ENCODE assay signal across 20 cellular contexts in genomic region chr20:3825526-3825925, GRCh38. TPM values are rescaled to one million over a fixed set of nuclear protein-coding genes. Genes with fewer than 3 reads are reported as not detected.
DNase-seq lines count a peak whose midpoint lies in the region; ATAC-seq and TF ChIP-seq lines count a peak whose summit lies in the region.
"Had no signal": no experiment of that assay in that cellular context is flagged by ENCODE, and none has a peak within 500 bp of the region (broad histone marks: within the 10 kb centered on the region; RNA-seq: fewer than 3 reads in every experiment).

No MANE protein-coding gene starts in this region.

- DNase-seq in BE2C (no peak), GM06990 (ENCODE audit: extremely low read depth, insufficient read length) (no peak), NCI-H69 (lab: John Stamatoyannopoulos, UW) (peak; percentile 10), endodermal cell (peak; percentile 81), epidermal melanocyte (ENCODE audit: insufficient read length, low spot score) (no peak)
- DNase-seq in stimulated activated CD8-positive, alpha-beta memory T cell treated with anti-CD3 and anti-CD28 coated beads, Interleukin-4, amount 100 ng/mL, for 48 hours: no peak
- no peak for DNase-seq in effector CD8-positive, alpha-beta T cell (lab: John Stamatoyannopoulos, UW)
- DNase-seq: Caco-2; CD4-positive, CD25-positive, alpha-beta regulatory T cell; DMS153; EL; KG1; NCI-H1436; NCI-H2029; NCI-H510A; Peyer's patch; Right ventricle myocardium superior had no signal

- no peaks in the 10 kb centered on the region for H3K9me3 Mint-ChIP-seq in endodermal cell
- no peaks in the 10 kb centered on the region for H3K9me3 Mint-ChIP-seq in stimulated activated memory B cell treated with anti-CD40 and anti-IgM and Interleukin-4, amounts not matched to agents 10 μg/mL and 1 μg/mL and 100 μg/mL, for 72 hours
- H3K9me3 Mint-ChIP-seq: CD4-positive, CD25-positive, alpha-beta regulatory T cell had no signal

- 76 to 77% methylated on average over 6 to 7 of the region's 7 CpGs for WGBS in endodermal cell (ENCODE audit: insufficient coverage in 1 of 2, insufficient read length in 1 of 2), 2 experiments

- H3K4me3 Mint-ChIP-seq in endodermal cell: no peak overlapping the region
- no peak overlapping the region for H3K4me3 Mint-ChIP-seq in stimulated activated memory B cell treated with anti-CD40 and anti-IgM and Interleukin-4, amounts not matched to agents 10 μg/mL and 1 μg/mL and 100 μg/mL, for 72 hours

- H3K27ac ChIP-seq in endodermal cell (ENCODE audit: low read depth, low read length): no peak overlapping the region
- H3K27ac ChIP-seq: Peyer's patch, SK-N-MC had no signal

- no peak overlapping the region for H3K9ac ChIP-seq in endodermal cell (ENCODE audit: extremely low read depth, low read length, poor library complexity, severe bottlenecking)

- peaks cover 7% of the 10 kb centered on the region for H3K4me1 ChIP-seq in BE2C
- no peaks in the 10 kb centered on the region for H3K4me1 ChIP-seq in endodermal cell (ENCODE audit: control insufficient read depth, insufficient read depth, low read length)
- H3K4me1 ChIP-seq: Caco-2 had no signal

- H3K27ac Mint-ChIP-seq in endodermal cell: peak overlapping the region; percentile 62
- H3K27ac Mint-ChIP-seq in stimulated activated memory B cell treated with anti-CD40 and anti-IgM and Interleukin-4, amounts not matched to agents 10 μg/mL and 1 μg/mL and 100 μg/mL, for 72 hours: no peak overlapping the region

- no peak overlapping the region for H3K4me3 ChIP-seq in BE2C (ENCODE audit: low read depth, low read length)
- H3K4me3 ChIP-seq in GM06990 (replicated peaks; ENCODE audit: low read depth, low read length): no peak overlapping the region
- no peak overlapping the region for H3K4me3 ChIP-seq in endodermal cell (ENCODE audit: low read length)
- H3K4me3 ChIP-seq: HAP-1, Peyer's patch, SK-N-MC had no signal

- ATAC-seq in stimulated activated memory B cell treated with anti-CD40 and anti-IgM and Interleukin-4, amounts not matched to agents 10 μg/mL and 1 μg/mL and 100 μg/mL, for 72 hours: no peak

- no peaks in the 10 kb centered on the region for H3K9me3 ChIP-seq in BE2C
- H3K9me3 ChIP-seq in endodermal cell (ENCODE audit: control insufficient read depth, low read length): no peaks in the 10 kb centered on the region
- H3K9me3 ChIP-seq: Caco-2, HAP-1, Peyer's patch had no signal

- H3K36me3 ChIP-seq in BE2C: peaks cover 8% of the 10 kb centered on the region
- peaks cover 13% of the 10 kb centered on the region for H3K36me3 ChIP-seq in GM06990 (ENCODE audit: control insufficient read depth, insufficient read depth, low read length)
- peaks cover 16% of the 10 kb centered on the region for H3K36me3 ChIP-seq in endodermal cell (ENCODE audit: control insufficient read depth, insufficient read depth, low read length)

- H3K27me3 ChIP-seq in BE2C (no peaks in the 10 kb centered on the region), GM06990 (replicated peaks; ENCODE audit: control insufficient read depth, insufficient read depth, low read length) (no peaks in the 10 kb centered on the region), endodermal cell (ENCODE audit: control insufficient read depth, insufficient read depth, low read length, poor library complexity, severe bottlenecking) (no peaks in the 10 kb centered on the region)
- H3K27me3 ChIP-seq: Peyer's patch had no signal

- H3K4me1 Mint-ChIP-seq in endodermal cell: peaks cover 5% of the 10 kb centered on the region
- peaks cover 25% of the 10 kb centered on the region for H3K4me1 Mint-ChIP-seq in stimulated activated memory B cell treated with anti-CD40 and anti-IgM and Interleukin-4, amounts not matched to agents 10 μg/mL and 1 μg/mL and 100 μg/mL, for 72 hours

- TF ChIP-seq CTCF in BE2C (IDR thresholded peaks at IDR 0.05; ENCODE audit: low read depth, low read length): peak; percentile 9; the same call in 1 of the 2 replicates
- peak; percentile 2 for TF ChIP-seq CTCF in GM06990 (IDR thresholded peaks at IDR 0.05; ENCODE audit: insufficient read depth, low read length, poor library complexity, severe bottlenecking)
- TF ChIP-seq CTCF in endodermal cell (conservative IDR thresholded peaks at IDR 0.05): peak; percentile 68

- H3K36me3 Mint-ChIP-seq in endodermal cell (ENCODE audit: low read depth): peaks cover 19% of the 10 kb centered on the region
- peaks cover 28% of the 10 kb centered on the region for H3K36me3 Mint-ChIP-seq in stimulated activated memory B cell treated with anti-CD40 and anti-IgM and Interleukin-4, amounts not matched to agents 10 μg/mL and 1 μg/mL and 100 μg/mL, for 72 hours

- no peaks in the 10 kb centered on the region for H3K27me3 Mint-ChIP-seq in endodermal cell (ENCODE audit: insufficient read depth)
- no peaks in the 10 kb centered on the region for H3K27me3 Mint-ChIP-seq in stimulated activated memory B cell treated with anti-CD40 and anti-IgM and Interleukin-4, amounts not matched to agents 10 μg/mL and 1 μg/mL and 100 μg/mL, for 72 hours

RNA-seq across cellular contexts. Expression of gene AP5S1, which starts 5.2 kb away (rescaled TPM):
- polyA plus RNA-seq in BE2C (2012; ENCODE audit: insufficient read depth, insufficient read length, low read depth): 27.3 TPM
- 1 to 10 TPM; 5.1 to 6.1 TPM for total RNA-seq in endodermal cell
- polyA plus RNA-seq in endodermal cell (2013, experiment 1 of 2): 4.1 TPM
- 3.8 TPM for polyA plus RNA-seq in endodermal cell (2013, experiment 2 of 2)

RNA-seq across cellular contexts. Expression of gene MAVS, which starts 21.1 kb away (rescaled TPM):
- polyA plus RNA-seq in BE2C (2012; ENCODE audit: insufficient read depth, insufficient read length, low read depth): 11.6 TPM
- 10 to 100 TPM; 43.1 to 43.2 TPM for total RNA-seq in endodermal cell
- polyA plus RNA-seq in endodermal cell (2013, experiment 1 of 2): 17.0 TPM
- polyA plus RNA-seq in endodermal cell (2013, experiment 2 of 2): 16.9 TPM

RNA-seq across cellular contexts. Expression of gene CDC25B, which starts 29.4 kb away (rescaled TPM):
- polyA plus RNA-seq in BE2C (2012; ENCODE audit: insufficient read depth, insufficient read length, low read depth): 87.2 TPM
- total RNA-seq in endodermal cell: 10 to 100 TPM; 25.7 to 33.6 TPM
- polyA plus RNA-seq in endodermal cell (2013, experiment 1 of 2): 52.9 TPM
- polyA plus RNA-seq in endodermal cell (2013, experiment 2 of 2): 52.3 TPM

RNA-seq across cellular contexts. Expression of gene CENPB, which starts 39.0 kb away (rescaled TPM):
- 181 TPM for polyA plus RNA-seq in BE2C (2012; ENCODE audit: insufficient read depth, insufficient read length, low read depth)
- total RNA-seq in endodermal cell: 10 to 100 TPM; 43.0 to 50.7 TPM
- 43.7 TPM for polyA plus RNA-seq in endodermal cell (2013, experiment 1 of 2)
- 43.5 TPM for polyA plus RNA-seq in endodermal cell (2013, experiment 2 of 2)

RNA-seq across cellular contexts. Expression of gene SPEF1, which starts 44.3 kb away (rescaled TPM):
- polyA plus RNA-seq in BE2C (2012; ENCODE audit: insufficient read depth, insufficient read length, low read depth): 0.65 TPM
- under 1 TPM; 0.35 to 0.44 TPM for total RNA-seq in endodermal cell
- polyA plus RNA-seq in endodermal cell (2013, experiment 1 of 2): 0.57 TPM
- 0.66 TPM for polyA plus RNA-seq in endodermal cell (2013, experiment 2 of 2)
- total RNA-seq: Caco-2; CD4-positive, CD25-positive, alpha-beta regulatory T cell; Peyer's patch had no signal
- polyA plus RNA-seq: CD4-positive, CD25-positive, alpha-beta regulatory T cell had no signal

Comparison
In these comparisons a context has a peak if more than half of its experiments do, and no peak if none do; other contexts are left out.
1. DNase-seq: peak in NCI-H69 (single experiment) and endodermal cell (single experiment); none in BE2C (single experiment), GM06990 (single experiment), epidermal melanocyte (single experiment), stimulated activated CD8-positive, alpha-beta memory T cell treated with anti-CD3 and anti-CD28 coated beads, Interleukin-4, amount 100 ng/mL, for 48 hours (single experiment) and effector CD8-positive, alpha-beta T cell (single experiment).
2. CTCF ChIP-seq: peak in every context shown above with its lines; median percentile 68 in endodermal cell; 9 in BE2C; 2 in GM06990.